11 cellular contexts compared by ENCODE assay signal in genomic region chr10:69389827-69390490, GRCh38. TPM values are rescaled to one million over a fixed set of nuclear protein-coding genes. Genes with fewer than 3 reads are reported as not detected.
DNase-seq lines count a peak whose midpoint lies in the region; ATAC-seq and TF ChIP-seq lines count a peak whose summit lies in the region.
"Had no signal": no experiment of that assay in that cellular context is flagged by ENCODE, and none has a peak within 500 bp of the region (broad histone marks: within the 10 kb centered on the region; RNA-seq: fewer than 3 reads in every experiment).

No MANE protein-coding gene starts in this region.

- no peaks in the 10 kb centered on the region for H3K27me3 Mint-ChIP-seq in T-helper 2 cell treated with Interferon-gamma antibody and Interleukin-4, amounts not matched to agents 5 μg/mL and 100 μg/mL, for 36 hours (ENCODE audit: low read depth)

- CTCF ChIA-PET in PC-3 (lab: Charles Lee): interaction anchor here (0.6 to 1.2 kb wide), 6 partner anchors 18 to 154 kb away, joined by 3 to 13 read pairs (median 6); no protein-coding TSS in a partner anchor

- no peaks in the 10 kb centered on the region for H3K9me3 ChIP-seq in PC-3 (ENCODE audit: low read length)

- peaks cover 51% of the 10 kb centered on the region for H3K36me3 ChIP-seq in PC-3 (ENCODE audit: low read depth, low read length)

- no peak overlapping the region for H2AFZ ChIP-seq in PC-3 (ENCODE audit: low read length)

- intact Hi-C loops in PC-3 (cut with micrococcal nuclease): loop anchor here (10.0 kb wide), 1 partner anchor 385 kb away; no protein-coding TSS in a partner anchor

- H3K9me2 ChIP-seq in PC-3 (replicated peaks; ENCODE audit: low read length): no peaks in the 10 kb centered on the region

- no peak overlapping the region for H3K4me3 Mint-ChIP-seq in T-helper 2 cell treated with Interferon-gamma antibody and Interleukin-4, amounts not matched to agents 5 μg/mL and 100 μg/mL, for 36 hours

- no peaks in the 10 kb centered on the region for H3K9me3 Mint-ChIP-seq in T-helper 2 cell treated with Interferon-gamma antibody and Interleukin-4, amounts not matched to agents 5 μg/mL and 100 μg/mL, for 36 hours

- ATAC-seq in PC-3: peak; percentile 73
- peak; percentile 67 for ATAC-seq in esophagus mucosa
- no peak for ATAC-seq in GM18861 (IDR thresholded peaks at IDR 0.05; ENCODE audit: unreplicated experiment)
- ATAC-seq: HCT116 had no signal

- no peaks in the 10 kb centered on the region for H3K27me3 ChIP-seq in PC-3 (ENCODE audit: low read length)

- POLR2A ChIA-PET in PC-3 (lab: Charles Lee; ENCODE audit: unreplicated experiment): interaction anchor here (0.9 to 1.0 kb wide), 2 partner anchors 72 to 165 kb away, joined by 3 read pairs; no protein-coding TSS in a partner anchor

- H3K4me2 ChIP-seq in PC-3 (ENCODE audit: low read length): no peak overlapping the region

- H4K20me1 ChIP-seq in PC-3 (ENCODE audit: low read length): no peaks in the 10 kb centered on the region

- peak overlapping the region; percentile 67 for H3K27ac Mint-ChIP-seq in T-helper 2 cell treated with Interferon-gamma antibody and Interleukin-4, amounts not matched to agents 5 μg/mL and 100 μg/mL, for 36 hours

- peak overlapping the region; percentile 11; the same call in 1 of the 2 replicates for H3K27ac ChIP-seq in PC-3 (ENCODE audit: low read length)

- no peak overlapping the region for H3K9ac ChIP-seq in PC-3 (ENCODE audit: low read length)

- H3K4me1 ChIP-seq in PC-3 (ENCODE audit: insufficient read depth, low read length): peaks cover 25% of the 10 kb centered on the region

- BruUV-seq in PC-3 (replicated peaks; lab: Mats Ljungman, UMichigan): no TSS peak

- peaks cover 21% of the 10 kb centered on the region for H3K4me1 Mint-ChIP-seq in T-helper 2 cell treated with Interferon-gamma antibody and Interleukin-4, amounts not matched to agents 5 μg/mL and 100 μg/mL, for 36 hours (ENCODE audit: low read depth)

- H3K4me3 ChIP-seq in PC-3 (ENCODE audit: low read length) (no peak overlapping the region), skeletal muscle cell (ENCODE audit: low read depth, low read length) (no peak overlapping the region)

- TF ChIP-seq CTCF in PC-3 (conservative IDR thresholded peaks at IDR 0.05; ENCODE audit: low read depth, low read length) (no peak), GM20000 (IDR thresholded peaks at IDR 0.05; ENCODE audit: extremely low read depth, missing control alignments) (no peak)

- no peaks in the 10 kb centered on the region for H3F3A ChIP-seq in PC-3 (ENCODE audit: low read length, unreplicated experiment)

- peaks cover 52% of the 10 kb centered on the region for H3K36me3 Mint-ChIP-seq in T-helper 2 cell treated with Interferon-gamma antibody and Interleukin-4, amounts not matched to agents 5 μg/mL and 100 μg/mL, for 36 hours (ENCODE audit: low read depth)

- DNase-seq in T-helper 2 cell treated with Interferon-gamma antibody and Interleukin-4, amounts not matched to agents 5 μg/mL and 100 μg/mL, for 36 hours (ENCODE audit: low spot score): no peak
- DNase-seq in T-helper 2 cell: no peak
- peak; percentile 66 for DNase-seq in PC-3
- peak; percentile 31 for DNase-seq in skeletal muscle cell (ENCODE audit: low read depth)
- DNase-seq in GM20000 (ENCODE audit: low spot score): no peak
- no peak for DNase-seq in NCI-H2227 treated with DMSO at 0.1 percent for 48 hours (lab: John Stamatoyannopoulos, UW)
- DNase-seq: COR-L47, RPMI8226 had no signal

- no peaks in the 10 kb centered on the region for H3K79me2 ChIP-seq in PC-3 (ENCODE audit: low read length)

RNA-seq across cellular contexts. Expression of gene TACR2, which starts 26.8 kb away (rescaled TPM):
- total RNA-seq in PC-3 (2014; rRNA removed) (0.40 TPM in 1 of 2 replicates, not detected in the other), esophagus mucosa (1.2 TPM)

Comparison
In these comparisons a context has a peak if more than half of its experiments do, and no peak if none do; other contexts are left out.
1. DNase-seq: peak in PC-3 (single experiment) and skeletal muscle cell (single experiment); none in T-helper 2 cell treated with Interferon-gamma antibody and Interleukin-4, amounts not matched to agents 5 μg/mL and 100 μg/mL, for 36 hours (single experiment), T-helper 2 cell (0 of 5), GM20000 (single experiment) and NCI-H2227 treated with DMSO at 0.1 percent for 48 hours (single experiment).